In the genomic region with DNA sequence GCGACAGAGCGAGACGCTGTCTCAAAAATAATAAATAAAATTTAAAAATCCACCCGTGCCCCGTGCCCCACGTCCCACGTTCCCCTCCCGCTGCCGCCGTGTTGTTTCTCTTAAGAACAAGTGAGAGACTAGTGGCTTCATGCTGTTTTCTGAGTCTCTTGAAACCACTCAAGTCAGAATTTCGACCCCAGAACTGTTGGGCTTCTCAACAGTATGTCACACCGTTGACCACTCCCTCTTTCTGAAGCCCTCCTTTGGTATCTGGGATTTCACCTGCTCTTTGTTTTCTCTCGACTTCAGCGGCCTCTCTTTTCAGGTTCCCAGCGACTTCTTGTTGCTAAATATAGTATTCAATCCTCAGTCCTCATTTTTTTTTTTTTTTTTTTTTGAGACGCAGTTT, we compare ENCODE assay signal across 8 cellular contexts. TPM values are rescaled to one million over a fixed set of nuclear protein-coding genes. Genes with fewer than 3 reads are reported as not detected.
DNase-seq lines count a peak whose midpoint lies in the region; ATAC-seq and TF ChIP-seq lines count a peak whose summit lies in the region.

No MANE protein-coding gene starts in this region.

- no peak for DNase-seq in GM12865 (ENCODE audit: low read depth)
- no peak for DNase-seq in SJCRH30
- DNase-seq in fibroblast of mammary gland (ENCODE audit: low read depth), result no peak
- no peak for DNase-seq in gastrocnemius medialis
- DNase-seq in NCI-H524 (lab: John Stamatoyannopoulos, UW), result no peak
- no peak for DNase-seq in NCI-H446 treated with DMSO at 0.1 percent for 48 hours (lab: John Stamatoyannopoulos, UW)

- H3K9me3 ChIP-seq in SJCRH30 (replicated peaks) (no peaks in the 10 kb centered on the region), gastrocnemius medialis (no peaks in the 10 kb centered on the region)

- H3K4me3 ChIP-seq in GM12865 (ENCODE audit: low read depth, low read length) (peak overlapping the region; percentile 73), SJCRH30 (peak overlapping the region; percentile 88), fibroblast of mammary gland (ENCODE audit: control insufficient read depth, low read depth, low read length) (peak overlapping the region; percentile 89), gastrocnemius medialis (peak overlapping the region; percentile 76 to 87 (median 78))

- intact Hi-C loops in gastrocnemius medialis (cut with DNase I; ENCODE audit: low total_unique reads), result loop anchor here (5.0 kb wide), 1 partner anchor 271 kb away; no protein-coding TSS in a partner anchor

- in situ Hi-C loops in gastrocnemius medialis (cut with MboI; ENCODE audit: low sequenced_read_pairs in 4 of 4), result no loop called here

- TF ChIP-seq CTCF in GM12865 (IDR thresholded peaks at IDR 0.05; ENCODE audit: insufficient read depth, low read depth, low read length, missing control alignments) (no peak), fibroblast of mammary gland (conservative IDR thresholded peaks at IDR 0.05; ENCODE audit: control insufficient read depth, insufficient read depth, low read depth, low read length) (no peak), gastrocnemius medialis (IDR thresholded peaks at IDR 0.05 in 4 of 5, conservative IDR thresholded peaks at IDR 0.05 in 1 of 5) (no peak)

- peaks cover 15% of the 10 kb centered on the region for H3K36me3 ChIP-seq in SJCRH30
- H3K36me3 ChIP-seq in gastrocnemius medialis, result peaks cover 0 to 18% of the 10 kb centered on the region in 2 donors

- no peak for TF ChIP-seq POLR2A in gastrocnemius medialis (IDR thresholded peaks at IDR 0.05)

- H3K4me1 ChIP-seq in SJCRH30, result no peaks in the 10 kb centered on the region
- peaks cover 0 to 12% of the 10 kb centered on the region in 2 donors for H3K4me1 ChIP-seq in gastrocnemius medialis

- H3K27me3 ChIP-seq in SJCRH30, result no peaks in the 10 kb centered on the region
- H3K27me3 ChIP-seq in gastrocnemius medialis, result no peaks in the 10 kb centered on the region

- ATAC-seq in gastrocnemius medialis (no peak), HG03159 (IDR thresholded peaks at IDR 0.05; ENCODE audit: unreplicated experiment) (no peak), GM18861 (IDR thresholded peaks at IDR 0.05; ENCODE audit: unreplicated experiment) (no peak)

- H3K27ac ChIP-seq in SJCRH30 (no peak overlapping the region), gastrocnemius medialis (peak overlapping the region; percentile 86 to 98 (median 93))

RNA-seq across cellular contexts. Expression of a gene that starts 1.0 kb away (rescaled TPM):
- 24.8 and 29.7 TPM in 2 replicates for total RNA-seq in SJCRH30 (2014; rRNA removed; shearing (Covaris generic))
- total RNA-seq in gastrocnemius medialis, result 10 to 100 TPM; 16.8 to 24.8 (median 20.5) TPM

RNA-seq across cellular contexts. Expression of a gene that starts 24.7 kb away (rescaled TPM):
- 12.8 and 17.0 TPM in 2 replicates for total RNA-seq in SJCRH30 (2014; rRNA removed; shearing (Covaris generic))
- 10 to 100 TPM in 3 of 4 donors, 1 to 10 TPM in 1; 8.5 to 33.2 (median 23.3) TPM for total RNA-seq in gastrocnemius medialis

RNA-seq across cellular contexts. Expression of a gene that starts 34.2 kb away (rescaled TPM):
- 0.38 TPM in 1 of 2 replicates, not detected in the other for total RNA-seq in SJCRH30 (2014; rRNA removed; shearing (Covaris generic))
- under 1 TPM in 2 of 4 donors, not detected in 2; 0.20 to 0.22 TPM for total RNA-seq in gastrocnemius medialis

RNA-seq across cellular contexts. Expression of a gene that starts 37.0 kb away (rescaled TPM):
- total RNA-seq in SJCRH30 (2014; rRNA removed; shearing (Covaris generic)), result 7.8 and 8.9 TPM in 2 replicates
- 10 to 100 TPM in 1 of 4 donors, 1 to 10 TPM in 3; 5.2 to 10.8 (median 6.3) TPM for total RNA-seq in gastrocnemius medialis
